Comparison of ENCODE assay signal across 9 cellular contexts in genomic region chr19:1245884-1246816, GRCh38. TPM values are rescaled to one million over a fixed set of nuclear protein-coding genes. Genes with fewer than 3 reads are reported as not detected.
DNase-seq lines count a peak whose midpoint lies in the region; ATAC-seq and TF ChIP-seq lines count a peak whose summit lies in the region.
"Had no signal": no experiment of that assay in that cellular context is flagged by ENCODE, and none has a peak within 500 bp of the region (broad histone marks: within the 10 kb centered on the region; RNA-seq: fewer than 3 reads in every experiment).

No MANE protein-coding gene starts in this region.

- no peaks in the 10 kb centered on the region for H3K9me3 ChIP-seq in neural progenitor cell (ENCODE audit: low read depth)

- H3K27ac ChIP-seq in epithelial cell of prostate = peak overlapping the region; percentile 99
- no peak overlapping the region for H3K27ac ChIP-seq in neural progenitor cell

- H3K9ac ChIP-seq in neural progenitor cell = no peak overlapping the region

- peaks cover 8% of the 10 kb centered on the region for H3K4me1 ChIP-seq in neural progenitor cell

- H3K36me3 Mint-ChIP-seq in neural progenitor cell (no peaks in the 10 kb centered on the region), HFFc6 (ENCODE audit: low read depth) (peaks cover 2% of the 10 kb centered on the region)

- ATAC-seq in Right ventricle myocardium inferior = peak; percentile 37

- CTCF ChIA-PET in HEK293T (lab: Yijun Ruan, JAX) = interaction anchor here (4.7 kb wide), 1 partner anchor 20 kb away, joined by 149 read pairs; the partner anchor contains the start of gene CIRBP

- intact Hi-C loops in Right ventricle myocardium inferior (cut with DNase I) (loop anchor here (1.0 to 10.0 kb wide), 3 partner anchors 137 to 451 kb away; partner anchors contain the start of genes ARID3A, NDUFS7 and PTBP1), cardiac septum (cut with DNase I) (no loop called here)

- DNase-seq in Right ventricle myocardium inferior (ENCODE audit: missing footprints) = peak; percentile 86
- no peak for DNase-seq in cardiac septum (ENCODE audit: low spot score)
- no peak for DNase-seq in epithelial cell of prostate (ENCODE audit: low read depth, low spot score)
- DNase-seq in neural progenitor cell (ENCODE audit: low spot score) = peak; percentile 42
- DNase-seq in DMS79 treated with DMSO at 0.1 percent for 48 hours (lab: John Stamatoyannopoulos, UW) = no peak
- DNase-seq in HEK293T (ENCODE audit: extremely low spot score) = no peak
- DNase-seq in HFFc6 = no peak
- DNase-seq in globus pallidus (ENCODE audit: low spot score) = no peak
- DNase-seq: stimulated activated CD4-positive, alpha-beta T cell treated with anti-CD3 and anti-CD28 coated beads, Interleukin-4, amount 100 ng/mL, for 24 hours had no signal

- H3K4me2 ChIP-seq in neural progenitor cell = no peak overlapping the region

- H3K4me1 Mint-ChIP-seq in neural progenitor cell = peaks cover 19% of the 10 kb centered on the region
- peaks cover 20% of the 10 kb centered on the region for H3K4me1 Mint-ChIP-seq in HFFc6 (ENCODE audit: low read depth)

- H3K79me2 ChIP-seq in neural progenitor cell (ENCODE audit: low read depth) = peaks cover 23% of the 10 kb centered on the region

- no peak overlapping the region for H2AFZ ChIP-seq in neural progenitor cell (replicated peaks)

- POLR2A ChIA-PET in HEK293T (lab: Yijun Ruan, JAX) = interaction anchor here (1.0 to 10.1 kb wide), 2 partner anchors 20 to 28 kb away, joined by 3 to 375 read pairs; partner anchors contain the start of gene CIRBP

- H3K9me3 Mint-ChIP-seq in neural progenitor cell = no peaks in the 10 kb centered on the region
- H3K9me3 Mint-ChIP-seq in HFFc6 = no peaks in the 10 kb centered on the region

- H3K4me3 ChIP-seq in neural progenitor cell = no peak overlapping the region

- no peaks in the 10 kb centered on the region for H3K36me3 ChIP-seq in neural progenitor cell

- peaks cover 37% of the 10 kb centered on the region for H3F3A ChIP-seq in neural progenitor cell (ENCODE audit: low read depth)

- H3K27me3 Mint-ChIP-seq in neural progenitor cell (ENCODE audit: insufficient read depth, low read depth) = peaks cover 4% of the 10 kb centered on the region
- H3K27me3 Mint-ChIP-seq in HFFc6 (ENCODE audit: insufficient read depth) = peaks cover 4% of the 10 kb centered on the region

- H3K27ac Mint-ChIP-seq in neural progenitor cell = no peak overlapping the region
- no peak overlapping the region for H3K27ac Mint-ChIP-seq in HFFc6

- H3K4me3 Mint-ChIP-seq in neural progenitor cell = peak overlapping the region; percentile 64
- no peak overlapping the region for H3K4me3 Mint-ChIP-seq in HFFc6

- TF ChIP-seq CTCF in neural progenitor cell (IDR thresholded peaks at IDR 0.05) (no peak), HFFc6 (IDR thresholded peaks at IDR 0.05) (no peak)

- no peaks in the 10 kb centered on the region for H3K27me3 ChIP-seq in neural progenitor cell

- peaks cover 43% of the 10 kb centered on the region for H4K20me1 ChIP-seq in neural progenitor cell (ENCODE audit: low read depth)

TF ChIP-seq in HEK293T, 16 proteins besides CTCF, POLR2A, EP300 and RAD21:
- no peak for TF ChIP-seq ZNF384 (IDR thresholded peaks at IDR 0.05)
- TF ChIP-seq BHLHE40 (IDR thresholded peaks at IDR 0.05; ENCODE audit: borderline replicate concordance) = no peak
- TF ChIP-seq FOXA1 (IDR thresholded peaks at IDR 0.05) = no peak
- TF ChIP-seq PKNOX1 (IDR thresholded peaks at IDR 0.05) = no peak
- TF ChIP-seq FOXM1 (IDR thresholded peaks at IDR 0.05; ENCODE audit: borderline replicate concordance) = no peak
- TF ChIP-seq SUZ12 (IDR thresholded peaks at IDR 0.05) = no peak

RNA-seq across cellular contexts. Expression of gene MIDN, which starts 2.2 kb away (rescaled TPM):
- 62.8 TPM for total RNA-seq in Right ventricle myocardium inferior
- 97.5 TPM for total RNA-seq in cardiac septum
- total RNA-seq in neural progenitor cell (ENCODE audit: low replicate concordance) = 16.1 and 51.3 TPM in 2 replicates
- 10 to 100 TPM; 58.4 to 73.3 (median 67.4) TPM for total RNA-seq in HFFc6 (2021; fragmentation: NEBNext Ultra II Directional; extraction: Animal tissue kit (Norgen Biotek cat#: 25700))

RNA-seq across cellular contexts. Expression of gene ATP5F1D, which starts 4.6 kb away (rescaled TPM):
- total RNA-seq in Right ventricle myocardium inferior (656 TPM), cardiac septum (486 TPM), neural progenitor cell (ENCODE audit: low replicate concordance) (7.1 and 52.0 TPM in 2 replicates)
- 100 to 1,000 TPM; 190 to 243 (median 217) TPM for total RNA-seq in HFFc6 (2021; fragmentation: NEBNext Ultra II Directional; extraction: Animal tissue kit (Norgen Biotek cat#: 25700))

RNA-seq across cellular contexts. Expression of gene CBARP, which starts 8.3 kb away (rescaled TPM):
- total RNA-seq in Right ventricle myocardium inferior (1.2 TPM), cardiac septum (1.9 TPM), neural progenitor cell (ENCODE audit: low replicate concordance) (1.2 and 17.8 TPM in 2 replicates)
- 10 to 100 TPM in 1 of 6 experiments, 1 to 10 TPM in 5; 7.6 to 12.7 (median 8.6) TPM for total RNA-seq in HFFc6 (2021; fragmentation: NEBNext Ultra II Directional; extraction: Animal tissue kit (Norgen Biotek cat#: 25700))

RNA-seq across cellular contexts. Expression of gene CIRBP, which starts 23.0 kb away (rescaled TPM):
- total RNA-seq in Right ventricle myocardium inferior (219 TPM), cardiac septum (318 TPM), neural progenitor cell (ENCODE audit: low replicate concordance) (395 and 737 TPM in 2 replicates)
- 100 to 1,000 TPM; 160 to 243 (median 190) TPM for total RNA-seq in HFFc6 (2021; fragmentation: NEBNext Ultra II Directional; extraction: Animal tissue kit (Norgen Biotek cat#: 25700))

RNA-seq across cellular contexts. Expression of gene FAM174C, which starts 29.2 kb away (rescaled TPM):
- total RNA-seq in Right ventricle myocardium inferior (13.1 TPM), cardiac septum (20.0 TPM), neural progenitor cell (ENCODE audit: low replicate concordance) (4.8 and 14.6 TPM in 2 replicates)
- 10 to 100 TPM; 54.2 to 77.6 (median 63.8) TPM for total RNA-seq in HFFc6 (2021; fragmentation: NEBNext Ultra II Directional; extraction: Animal tissue kit (Norgen Biotek cat#: 25700))

Comparison
In these comparisons a context has a peak if more than half of its experiments do, and no peak if none do; other contexts are left out.
1. DNase-seq: peak in Right ventricle myocardium inferior (single experiment) and neural progenitor cell (single experiment); none in cardiac septum (single experiment), epithelial cell of prostate (single experiment), DMS79 treated with DMSO at 0.1 percent for 48 hours (single experiment), HEK293T (single experiment), HFFc6 (single experiment) and globus pallidus (single experiment).